1 cellular context compared by ENCODE assay signal in genomic region chr13:114081761-114082681, GRCh38.
TF ChIP-seq lines count a peak whose summit lies in the region.

No MANE protein-coding gene starts in this region.

TF ChIP-seq in WTC11, 78 proteins besides CTCF, POLR2A, EP300 and RAD21 (continued from another document):
- TF ChIP-seq STAT6 (CRISPR knock-in tag; conservative IDR thresholded peaks at IDR 0.05; ENCODE audit: low read depth): no peak
- no peak for TF ChIP-seq HMGA2 (CRISPR knock-in tag; IDR thresholded peaks at IDR 0.05)
- no peak for TF ChIP-seq SOX15 (CRISPR knock-in tag; IDR thresholded peaks at IDR 0.05)
- no peak for TF ChIP-seq OVOL2 (CRISPR knock-in tag; IDR thresholded peaks at IDR 0.05; ENCODE audit: borderline replicate concordance)
- TF ChIP-seq ZNF416 (CRISPR knock-in tag; IDR thresholded peaks at IDR 0.05): no peak
